In the genomic region with DNA sequence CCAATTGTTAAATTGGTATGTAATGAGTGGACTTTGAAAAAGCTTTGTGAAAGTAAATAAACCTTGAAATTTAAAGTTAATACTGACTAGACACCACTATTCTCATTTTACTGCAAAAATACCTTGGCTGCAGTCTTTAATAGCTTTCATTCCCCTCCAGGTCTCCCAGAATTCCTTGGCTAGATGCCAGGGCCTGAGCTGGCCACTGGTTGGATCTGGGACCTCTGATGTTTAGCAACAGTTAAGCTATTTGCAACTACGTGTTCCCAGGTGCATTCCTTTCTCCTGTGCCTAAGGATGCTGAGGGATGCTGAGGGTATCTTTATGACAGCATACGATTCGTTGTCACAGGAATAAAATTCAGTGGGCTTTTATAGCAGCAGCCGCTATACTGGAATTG, we compare ENCODE assay signal across 16 cellular contexts.
DNase-seq lines count a peak whose midpoint lies in the region; ATAC-seq, FAIRE-seq and TF ChIP-seq lines count a peak whose summit lies in the region.
"Had no signal": no experiment of that assay in that cellular context is flagged by ENCODE, and none has a peak within 500 bp of the region (broad histone marks: within the 10 kb centered on the region; RNA-seq: fewer than 3 reads in every experiment).

No MANE protein-coding gene starts in this region.

- intact Hi-C loops in MCF 10A (cut with micrococcal nuclease) (no loop called here), breast epithelium (cut with DNase I; ENCODE audit: low total_unique reads) (no loop called here)

- no peak overlapping the region for H3K4me3 ChIP-seq in breast epithelium
- H3K4me3 ChIP-seq in bronchial epithelial cell (ENCODE audit: low read depth, low read length), result no peak overlapping the region
- H3K4me3 ChIP-seq: GM12878, HAP-1, SJSA1 had no signal

- H3K4me1 ChIP-seq in breast epithelium, result no peaks in the 10 kb centered on the region
- H3K4me1 ChIP-seq: SJSA1 had no signal

- CTCF ChIA-PET in MCF 10A (lab: Yijun Ruan, JAX), result no interaction called here

- no peak for FAIRE-seq in bronchial epithelial cell (lab: Jason Lieb, UNC)
- FAIRE-seq: A204.1, GM12878 had no signal

- TF ChIP-seq CTCF in MCF 10A (IDR thresholded peaks at IDR 0.05; ENCODE audit: unreplicated experiment) (no peak), breast epithelium (IDR thresholded peaks at IDR 0.05) (no peak), bronchial epithelial cell (IDR thresholded peaks at IDR 0.05; ENCODE audit: insufficient read depth, low read length, severe bottlenecking) (no peak)

- DNase-seq in MCF 10A (ENCODE audit: unreplicated experiment) (peak; percentile 36), breast epithelium (ENCODE audit: low spot score in 2 of 2) (no peak), bronchial epithelial cell (ENCODE audit: low read depth) (peak; percentile 51), left kidney (ENCODE audit: low read depth, low spot score) (peak; percentile 41), SKM-1 (lab: John Stamatoyannopoulos, UW; ENCODE audit: unreplicated experiment) (no peak), NCI-H1105 treated with DMSO at 0.1 percent for 48 hours (lab: John Stamatoyannopoulos, UW) (no peak)
- DNase-seq: C1 segment of cervical spinal cord, NCI-H1694, RPMI8226 had no signal

- no peak for TF ChIP-seq POLR2A in breast epithelium (IDR thresholded peaks at IDR 0.05)

- ATAC-seq in HG02938 (IDR thresholded peaks at IDR 0.05; ENCODE audit: unreplicated experiment) (no peak), HG03442 (IDR thresholded peaks at IDR 0.05; ENCODE audit: unreplicated experiment) (no peak)
- ATAC-seq: GM12878 had no signal

- H3K36me3 Mint-ChIP-seq in MCF 10A (ENCODE audit: insufficient read depth, unreplicated experiment), result no peaks in the 10 kb centered on the region
- H3K36me3 Mint-ChIP-seq: IgD-negative memory B cell had no signal

- no TSS peak for BruUV-seq in MCF 10A (replicated peaks; lab: Mats Ljungman, UMichigan)

- H3K4me3 Mint-ChIP-seq in MCF 10A (ENCODE audit: unreplicated experiment), result no peak overlapping the region
- H3K4me3 Mint-ChIP-seq: IgD-negative memory B cell had no signal

- H3K27ac Mint-ChIP-seq in MCF 10A (ENCODE audit: low read depth, unreplicated experiment), result no peak overlapping the region
- H3K27ac Mint-ChIP-seq: IgD-negative memory B cell had no signal

- POLR2A ChIA-PET in MCF 10A (lab: Yijun Ruan, JAX), result interaction anchor here (0.7 kb wide), 1 partner anchor 26 kb away, joined by 3 read pairs; no protein-coding TSS in a partner anchor

- no peak overlapping the region for H3K27ac ChIP-seq in breast epithelium
- H3K27ac ChIP-seq: SJSA1 had no signal

- no peaks in the 10 kb centered on the region for H3K36me3 ChIP-seq in breast epithelium
- no peaks in the 10 kb centered on the region for H3K36me3 ChIP-seq in bronchial epithelial cell (ENCODE audit: control insufficient read depth, insufficient read depth, low read length)
- H3K36me3 ChIP-seq: HAP-1, SJSA1 had no signal

- H3K27me3 ChIP-seq in breast epithelium (no peaks in the 10 kb centered on the region), bronchial epithelial cell (ENCODE audit: control insufficient read depth, insufficient read depth, low read length) (no peaks in the 10 kb centered on the region)
- H3K27me3 ChIP-seq: SJSA1 had no signal

- peaks cover 5% of the 10 kb centered on the region for H3K4me1 Mint-ChIP-seq in MCF 10A (ENCODE audit: insufficient read depth, unreplicated experiment)
- H3K4me1 Mint-ChIP-seq: IgD-negative memory B cell had no signal

- H3K9me3 ChIP-seq in breast epithelium, result no peaks in the 10 kb centered on the region
- H3K9me3 ChIP-seq: HAP-1, SJSA1 had no signal

- H3K27me3 Mint-ChIP-seq in MCF 10A (ENCODE audit: insufficient read depth, unreplicated experiment), result no peaks in the 10 kb centered on the region

- H3K9me3 Mint-ChIP-seq in MCF 10A (ENCODE audit: unreplicated experiment), result no peaks in the 10 kb centered on the region

Comparison
In these comparisons a context has a peak if more than half of its experiments do, and no peak if none do; other contexts are left out.
1. DNase-seq: peak in MCF 10A (single experiment), bronchial epithelial cell (single experiment) and left kidney (single experiment); none in breast epithelium (0 of 2), SKM-1 (single experiment) and NCI-H1105 treated with DMSO at 0.1 percent for 48 hours (single experiment).